Comparison of ENCODE assay signal across 11 cellular contexts in genomic region chr11:17770048-17770652, GRCh38. TPM values are rescaled to one million over a fixed set of nuclear protein-coding genes. Genes with fewer than 3 reads are reported as not detected.
DNase-seq lines count a peak whose midpoint lies in the region; ATAC-seq, FAIRE-seq and TF ChIP-seq lines count a peak whose summit lies in the region.
"Had no signal": no experiment of that assay in that cellular context is flagged by ENCODE, and none has a peak within 500 bp of the region (broad histone marks: within the 10 kb centered on the region; RNA-seq: fewer than 3 reads in every experiment).

No MANE protein-coding gene starts in this region.

- no peak overlapping the region for H3K4me3 ChIP-seq in cardiac muscle cell
- no peak overlapping the region for H3K4me3 ChIP-seq in right atrium auricular region

- intact Hi-C loops in head of caudate nucleus (cut with DNase I): no loop called here

- H3K4me1 ChIP-seq in cardiac muscle cell (ENCODE audit: low read depth) (no peaks in the 10 kb centered on the region), right atrium auricular region (peaks cover 0 to 6% of the 10 kb centered on the region in 2 donors)

- H3K4me3 Mint-ChIP-seq in type B pancreatic cell: no peak overlapping the region
- H3K4me3 Mint-ChIP-seq: activated T-cell treated with anti-CD3 and anti-CD28 coated beads, Interleukin-2, amount 50 U/mL, for 72 hours had no signal

- no peaks in the 10 kb centered on the region for H3K36me3 Mint-ChIP-seq in type B pancreatic cell

- H3K4me1 Mint-ChIP-seq in type B pancreatic cell (ENCODE audit: unreplicated experiment): peaks cover 18% of the 10 kb centered on the region

- peaks cover 2% of the 10 kb centered on the region for H3K27me3 Mint-ChIP-seq in type B pancreatic cell

- peak; percentile 13 for TF ChIP-seq CTCF in cardiac muscle cell (IDR thresholded peaks at IDR 0.05; ENCODE audit: low read depth, low read length)
- peak in 1 of 2 donors; percentile 37 for TF ChIP-seq CTCF in right atrium auricular region (IDR thresholded peaks at IDR 0.05)
- peak; percentile 39 for TF ChIP-seq CTCF in type B pancreatic cell (conservative IDR thresholded peaks at IDR 0.05)

- peak; percentile 58 for ATAC-seq in esophagus mucosa
- ATAC-seq: activated T-cell treated with anti-CD3 and anti-CD28 coated beads, Interleukin-2, amount 50 U/mL, for 72 hours had no signal

- H3K27ac ChIP-seq in cardiac muscle cell (no peak overlapping the region), right atrium auricular region (no peak overlapping the region)

- no peak overlapping the region for H3K27ac Mint-ChIP-seq in type B pancreatic cell
- H3K27ac Mint-ChIP-seq: activated T-cell treated with anti-CD3 and anti-CD28 coated beads, Interleukin-2, amount 50 U/mL, for 72 hours had no signal

- H3K9me3 ChIP-seq in cardiac muscle cell (ENCODE audit: low read depth) (no peaks in the 10 kb centered on the region), right atrium auricular region (no peaks in the 10 kb centered on the region)

- no peak for FAIRE-seq in RCC 7860 (lab: Jason Lieb, UNC)

- H3K36me3 ChIP-seq in cardiac muscle cell (no peaks in the 10 kb centered on the region), right atrium auricular region (no peaks in the 10 kb centered on the region)

- H3K27me3 ChIP-seq in cardiac muscle cell: no peaks in the 10 kb centered on the region
- no peaks in the 10 kb centered on the region for H3K27me3 ChIP-seq in right atrium auricular region

- DNase-seq in cardiac muscle cell (ENCODE audit: low read depth in 1 of 2, low spot score in 1 of 2) (peak in 1 of 2 donors; percentile 6), right atrium auricular region (ENCODE audit: low spot score) (no peak), NCI-H510A (lab: John Stamatoyannopoulos, UW) (peak; percentile 59), type B pancreatic cell (ENCODE audit: extremely low spot score, unreplicated experiment) (no peak), head of caudate nucleus (no peak), NCI-H2081 treated with DMSO at 0.1 percent for 48 hours (lab: John Stamatoyannopoulos, UW) (no peak), RCC 7860 (ENCODE audit: low spot score) (no peak)

- H3K9me3 Mint-ChIP-seq in type B pancreatic cell: no peaks in the 10 kb centered on the region
- H3K9me3 Mint-ChIP-seq: activated T-cell treated with anti-CD3 and anti-CD28 coated beads, Interleukin-2, amount 50 U/mL, for 72 hours had no signal

RNA-seq across cellular contexts. Expression of gene KCNC1, which starts 35.6 kb away (rescaled TPM):
- total RNA-seq in cardiac muscle cell (0.04 TPM in 1 of 2 replicates, not detected in the other), right atrium auricular region (not detected), esophagus mucosa (not detected), type B pancreatic cell (ENCODE audit: low replicate concordance) (1.8 and 2.8 TPM in 2 replicates)
- 0.46 and 0.49 TPM in 2 replicates for polyA plus RNA-seq in cardiac muscle cell
- total RNA-seq: activated T-cell treated with anti-CD3 and anti-CD28 coated beads, Interleukin-2, amount 50 U/mL, for 72 hours; dermis microvascular lymphatic vessel endothelial cell; osteocyte had no signal

RNA-seq across cellular contexts. Expression of gene MYOD1, which starts 50.8 kb away (rescaled TPM):
- total RNA-seq in cardiac muscle cell: not detected in 2 replicates
- polyA plus RNA-seq in cardiac muscle cell: not detected in 2 replicates
- not detected for total RNA-seq in right atrium auricular region
- total RNA-seq in esophagus mucosa: not detected
- 3.6 TPM in 1 of 2 replicates, not detected in the other for total RNA-seq in type B pancreatic cell (ENCODE audit: low replicate concordance)
- total RNA-seq: activated T-cell treated with anti-CD3 and anti-CD28 coated beads, Interleukin-2, amount 50 U/mL, for 72 hours; dermis microvascular lymphatic vessel endothelial cell; osteocyte had no signal
